ENCODE assay signal across 1 cellular context in the genomic region with DNA sequence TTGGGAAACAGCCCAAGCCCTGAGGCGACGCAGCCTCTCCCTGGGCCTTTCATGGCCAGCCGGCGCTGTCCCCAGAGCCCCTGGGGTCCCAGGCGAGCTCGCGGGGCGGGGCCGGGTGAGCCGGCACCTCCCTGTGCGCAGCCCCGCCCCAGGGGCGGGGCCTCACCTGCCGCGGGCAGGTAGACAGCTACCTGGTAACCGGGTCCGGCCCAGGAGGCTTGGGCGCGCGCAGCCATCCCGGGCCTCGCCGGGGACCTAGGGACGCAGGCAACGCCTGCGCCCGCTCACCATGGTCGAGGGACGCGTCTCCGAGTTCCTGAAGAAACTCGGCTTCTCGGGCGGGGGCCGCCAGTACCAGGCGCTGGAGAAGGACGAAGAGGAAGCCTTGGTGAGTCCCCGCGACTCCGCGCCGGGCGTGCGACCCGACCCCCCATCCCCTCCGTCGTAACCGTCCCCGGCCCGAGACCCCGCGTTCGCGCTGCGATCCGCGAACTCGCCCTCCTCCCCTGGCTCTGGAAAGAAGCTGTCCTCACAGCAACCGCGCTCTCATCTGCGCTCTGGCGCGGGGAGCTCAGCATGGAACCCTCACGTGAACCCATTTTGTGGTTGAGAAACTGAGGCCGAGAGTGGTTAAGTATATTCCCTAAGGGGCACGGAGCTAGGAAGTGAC.
TF ChIP-seq lines count a peak whose summit lies in the region.

A gene with protein sequence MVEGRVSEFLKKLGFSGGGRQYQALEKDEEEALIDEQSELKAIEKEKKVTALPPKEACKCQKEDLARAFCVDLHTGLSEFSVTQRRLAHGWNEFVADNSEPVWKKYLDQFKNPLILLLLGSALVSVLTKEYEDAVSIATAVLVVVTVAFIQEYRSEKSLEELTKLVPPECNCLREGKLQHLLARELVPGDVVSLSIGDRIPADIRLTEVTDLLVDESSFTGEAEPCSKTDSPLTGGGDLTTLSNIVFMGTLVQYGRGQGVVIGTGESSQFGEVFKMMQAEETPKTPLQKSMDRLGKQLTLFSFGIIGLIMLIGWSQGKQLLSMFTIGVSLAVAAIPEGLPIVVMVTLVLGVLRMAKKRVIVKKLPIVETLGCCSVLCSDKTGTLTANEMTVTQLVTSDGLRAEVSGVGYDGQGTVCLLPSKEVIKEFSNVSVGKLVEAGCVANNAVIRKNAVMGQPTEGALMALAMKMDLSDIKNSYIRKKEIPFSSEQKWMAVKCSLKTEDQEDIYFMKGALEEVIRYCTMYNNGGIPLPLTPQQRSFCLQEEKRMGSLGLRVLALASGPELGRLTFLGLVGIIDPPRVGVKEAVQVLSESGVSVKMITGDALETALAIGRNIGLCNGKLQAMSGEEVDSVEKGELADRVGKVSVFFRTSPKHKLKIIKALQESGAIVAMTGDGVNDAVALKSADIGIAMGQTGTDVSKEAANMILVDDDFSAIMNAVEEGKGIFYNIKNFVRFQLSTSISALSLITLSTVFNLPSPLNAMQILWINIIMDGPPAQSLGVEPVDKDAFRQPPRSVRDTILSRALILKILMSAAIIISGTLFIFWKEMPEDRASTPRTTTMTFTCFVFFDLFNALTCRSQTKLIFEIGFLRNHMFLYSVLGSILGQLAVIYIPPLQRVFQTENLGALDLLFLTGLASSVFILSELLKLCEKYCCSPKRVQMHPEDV (plus strand): TSS at position 212 of the 670 bp plus-strand sequence. CDS start 78 bp downstream, at position 290.

TF ChIP-seq in WTC11, 78 proteins besides CTCF, POLR2A, EP300 and RAD21 (continued from another document):
- TF ChIP-seq ZBTB43 (CRISPR knock-in tag; IDR thresholded peaks at IDR 0.05) (no peak), HMGA2 (CRISPR knock-in tag; IDR thresholded peaks at IDR 0.05) (no peak), ZNF423 (CRISPR knock-in tag; IDR thresholded peaks at IDR 0.05) (peak; percentile 21; the same call in 1 of the 2 replicates), SMAD4 (CRISPR knock-in tag; IDR thresholded peaks at IDR 0.05) (no peak), GTF2I (CRISPR knock-in tag; conservative IDR thresholded peaks at IDR 0.05) (peak; percentile 93), ZNF121 (CRISPR knock-in tag; IDR thresholded peaks at IDR 0.05) (peak; percentile 24; the same call in 1 of the 2 replicates), TEAD4 (CRISPR knock-in tag; IDR thresholded peaks at IDR 0.05) (no peak), KAT7 (CRISPR knock-in tag; IDR thresholded peaks at IDR 0.05; ENCODE audit: borderline replicate concordance) (no peak), CREB1 (CRISPR knock-in tag; IDR thresholded peaks at IDR 0.05) (no peak), NR3C1 (CRISPR knock-in tag; conservative IDR thresholded peaks at IDR 0.05; ENCODE audit: low read depth) (no peak), CBFB (CRISPR knock-in tag; IDR thresholded peaks at IDR 0.05; ENCODE audit: low read depth) (no peak)
- TF ChIP-seq, protein P1, sequence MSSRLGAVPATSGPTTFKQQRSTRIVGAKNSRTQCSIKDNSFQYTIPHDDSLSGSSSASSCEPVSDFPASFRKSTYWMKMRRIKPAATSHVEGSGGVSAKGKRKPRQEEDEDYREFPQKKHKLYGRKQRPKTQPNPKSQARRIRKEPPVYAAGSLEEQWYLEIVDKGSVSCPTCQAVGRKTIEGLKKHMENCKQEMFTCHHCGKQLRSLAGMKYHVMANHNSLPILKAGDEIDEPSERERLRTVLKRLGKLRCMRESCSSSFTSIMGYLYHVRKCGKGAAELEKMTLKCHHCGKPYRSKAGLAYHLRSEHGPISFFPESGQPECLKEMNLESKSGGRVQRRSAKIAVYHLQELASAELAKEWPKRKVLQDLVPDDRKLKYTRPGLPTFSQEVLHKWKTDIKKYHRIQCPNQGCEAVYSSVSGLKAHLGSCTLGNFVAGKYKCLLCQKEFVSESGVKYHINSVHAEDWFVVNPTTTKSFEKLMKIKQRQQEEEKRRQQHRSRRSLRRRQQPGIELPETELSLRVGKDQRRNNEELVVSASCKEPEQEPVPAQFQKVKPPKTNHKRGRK (CRISPR knock-in tag; IDR thresholded peaks at IDR 0.05; ENCODE audit: borderline replicate concordance): no peak
- TF ChIP-seq, protein P2, sequence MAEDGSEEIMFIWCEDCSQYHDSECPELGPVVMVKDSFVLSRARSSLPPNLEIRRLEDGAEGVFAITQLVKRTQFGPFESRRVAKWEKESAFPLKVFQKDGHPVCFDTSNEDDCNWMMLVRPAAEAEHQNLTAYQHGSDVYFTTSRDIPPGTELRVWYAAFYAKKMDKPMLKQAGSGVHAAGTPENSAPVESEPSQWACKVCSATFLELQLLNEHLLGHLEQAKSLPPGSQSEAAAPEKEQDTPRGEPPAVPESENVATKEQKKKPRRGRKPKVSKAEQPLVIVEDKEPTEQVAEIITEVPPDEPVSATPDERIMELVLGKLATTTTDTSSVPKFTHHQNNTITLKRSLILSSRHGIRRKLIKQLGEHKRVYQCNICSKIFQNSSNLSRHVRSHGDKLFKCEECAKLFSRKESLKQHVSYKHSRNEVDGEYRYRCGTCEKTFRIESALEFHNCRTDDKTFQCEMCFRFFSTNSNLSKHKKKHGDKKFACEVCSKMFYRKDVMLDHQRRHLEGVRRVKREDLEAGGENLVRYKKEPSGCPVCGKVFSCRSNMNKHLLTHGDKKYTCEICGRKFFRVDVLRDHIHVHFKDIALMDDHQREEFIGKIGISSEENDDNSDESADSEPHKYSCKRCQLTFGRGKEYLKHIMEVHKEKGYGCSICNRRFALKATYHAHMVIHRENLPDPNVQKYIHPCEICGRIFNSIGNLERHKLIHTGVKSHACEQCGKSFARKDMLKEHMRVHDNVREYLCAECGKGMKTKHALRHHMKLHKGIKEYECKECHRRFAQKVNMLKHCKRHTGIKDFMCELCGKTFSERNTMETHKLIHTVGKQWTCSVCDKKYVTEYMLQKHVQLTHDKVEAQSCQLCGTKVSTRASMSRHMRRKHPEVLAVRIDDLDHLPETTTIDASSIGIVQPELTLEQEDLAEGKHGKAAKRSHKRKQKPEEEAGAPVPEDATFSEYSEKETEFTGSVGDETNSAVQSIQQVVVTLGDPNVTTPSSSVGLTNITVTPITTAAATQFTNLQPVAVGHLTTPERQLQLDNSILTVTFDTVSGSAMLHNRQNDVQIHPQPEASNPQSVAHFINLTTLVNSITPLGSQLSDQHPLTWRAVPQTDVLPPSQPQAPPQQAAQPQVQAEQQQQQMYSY (CRISPR knock-in tag; IDR thresholded peaks at IDR 0.05): peak; percentile 60; the same call in 1 of the 2 replicates
